Comparison of ENCODE assay signal across 9 cellular contexts in the genomic region with DNA sequence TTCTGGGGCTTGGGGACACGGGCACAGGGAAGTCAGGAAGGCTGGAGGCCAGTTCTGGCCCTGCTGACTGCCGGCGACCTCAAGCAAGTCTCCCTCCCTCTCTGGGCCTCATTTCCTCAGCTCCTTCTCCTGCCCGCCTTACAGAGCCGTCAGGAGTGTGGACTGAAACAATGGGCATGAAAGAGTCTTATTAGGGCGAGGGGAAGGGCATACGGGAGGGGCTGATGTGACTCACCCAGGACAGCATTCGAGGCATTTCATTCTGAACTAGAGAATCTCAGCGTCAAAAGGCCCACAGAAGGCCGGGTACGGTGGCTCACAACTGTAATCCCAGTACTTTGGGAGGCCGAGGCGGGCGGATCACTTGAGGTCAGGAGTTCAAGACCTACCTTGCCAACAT. TPM values are rescaled to one million over a fixed set of nuclear protein-coding genes. Genes with fewer than 3 reads are reported as not detected.
"Had no signal": no experiment of that assay in that cellular context is flagged by ENCODE, and none has a peak within 500 bp of the region (broad histone marks: within the 10 kb centered on the region; RNA-seq: fewer than 3 reads in every experiment).

No MANE protein-coding gene starts in this region.

RNA-seq across cellular contexts. Expression of a gene that starts 20.8 kb away (rescaled TPM):
- total RNA-seq: activated CD4-positive, alpha-beta memory T cell treated with anti-CD3 and anti-CD28 coated beads, Interleukin-2, amount 10 ng/mL, durations not matched to agents 7 days and 5 days; activated CD4-positive, alpha-beta T cell treated with anti-CD3 and anti-CD28 coated beads, Interleukin-2, amount 10 ng/mL, durations not matched to agents 7 days and 5 days; activated naive CD8-positive, alpha-beta T cell treated with anti-CD3 and anti-CD28 coated beads, Interleukin-2, amount 10 ng/mL, durations not matched to agents 7 days and 5 days; ascending aorta; T-helper 17 cell had no signal

RNA-seq across cellular contexts. Expression of a gene that starts 26.5 kb away (rescaled TPM):
- total RNA-seq: activated naive CD8-positive, alpha-beta T cell treated with anti-CD3 and anti-CD28 coated beads, Interleukin-2, amount 10 ng/mL, durations not matched to agents 7 days and 5 days; ascending aorta; epithelial cell of proximal tubule had no signal

RNA-seq across cellular contexts. Expression of a gene that starts 39.8 kb away (rescaled TPM):
- total RNA-seq: activated CD4-positive, alpha-beta memory T cell treated with anti-CD3 and anti-CD28 coated beads, Interleukin-2, amount 10 ng/mL, durations not matched to agents 7 days and 5 days; activated CD4-positive, alpha-beta T cell treated with anti-CD3 and anti-CD28 coated beads, Interleukin-2, amount 10 ng/mL, durations not matched to agents 7 days and 5 days; activated naive CD8-positive, alpha-beta T cell treated with anti-CD3 and anti-CD28 coated beads, Interleukin-2, amount 10 ng/mL, durations not matched to agents 7 days and 5 days; activated T-cell treated with anti-CD3 and anti-CD28 coated beads, Interleukin-2, amount 50 U/mL, for 72 hours; ascending aorta; breast epithelium; colonic mucosa; epithelial cell of proximal tubule; T-helper 17 cell had no signal
